In genomic region chr2:6773007-6773693, GRCh38 we compare ENCODE assay signal across 8 cellular contexts.
DNase-seq lines count a peak whose midpoint lies in the region; ATAC-seq lines count a peak whose summit lies in the region.

No MANE protein-coding gene starts in this region.

- peak in 10 of 14 donors; percentile 6 to 67 (median 30) for DNase-seq in C1 segment of cervical spinal cord (lab: John Stamatoyannopoulos, UW)
- peak; percentile 71 for DNase-seq in NCI-H345 (lab: John Stamatoyannopoulos, UW)
- DNase-seq in activated CD4-positive, alpha-beta T cell treated with anti-CD3 and anti-CD28 coated beads, Interleukin-2, amount 50 U/mL, for 24 hours (ENCODE audit: low read depth in 1 of 2, low spot score in 1 of 2): peak; percentile 58 to 69
- peak; percentile 90 for DNase-seq in ecto neural progenitor cell (ENCODE audit: low spot score)
- peak; percentile 92 for DNase-seq in mesenteric fat pad (ENCODE audit: low spot score)
- DNase-seq in stimulated activated CD8-positive, alpha-beta memory T cell treated with anti-CD3 and anti-CD28 coated beads, Interleukin-4, amount 100 ng/mL, for 24 hours (ENCODE audit: low read depth): peak; percentile 62

- ATAC-seq in GM19025 (IDR thresholded peaks at IDR 0.05; ENCODE audit: low read depth, unreplicated experiment) (peak; percentile 90), HG03139 (IDR thresholded peaks at IDR 0.05; ENCODE audit: unreplicated experiment) (peak; percentile 92)

Comparison
In these comparisons a context has a peak if more than half of its experiments do, and no peak if none do; other contexts are left out.
1. Peak in every context shown above with its lines: DNase-seq and ATAC-seq.
2. DNase-seq: peak in every context shown above with its lines; median percentile 92 in mesenteric fat pad; 90 in ecto neural progenitor cell; 71 in NCI-H345; 64 in activated CD4-positive, alpha-beta T cell treated with anti-CD3 and anti-CD28 coated beads, Interleukin-2, amount 50 U/mL, for 24 hours; 62 in stimulated activated CD8-positive, alpha-beta memory T cell treated with anti-CD3 and anti-CD28 coated beads, Interleukin-4, amount 100 ng/mL, for 24 hours; 30 in C1 segment of cervical spinal cord.